18 cellular contexts compared by ENCODE assay signal in genomic region chr7:68776326-68776725, GRCh38.
DNase-seq lines count a peak whose midpoint lies in the region; FAIRE-seq and TF ChIP-seq lines count a peak whose summit lies in the region.
"Had no signal": no experiment of that assay in that cellular context is flagged by ENCODE, and none has a peak within 500 bp of the region (broad histone marks: within the 10 kb centered on the region; RNA-seq: fewer than 3 reads in every experiment).

No MANE protein-coding gene starts in this region.

- H3K36me3 ChIP-seq in prostate gland: no peaks in the 10 kb centered on the region
- H3K36me3 ChIP-seq: HAP-1 had no signal

- FAIRE-seq in frontal cortex (lab: Jason Lieb, UNC): no peak
- FAIRE-seq: G401.6, GM12892, H1, HepG2 had no signal

- DNase-seq in AG08395 (ENCODE audit: low spot score): peak; percentile 25
- peak; percentile 65 for DNase-seq in GM03348 (ENCODE audit: low spot score)
- DNase-seq in fibroblast of peridontal ligament (ENCODE audit: extremely low read depth): peak; percentile 12
- peak; percentile 5 for DNase-seq in prostate gland (ENCODE audit: low spot score)
- no peak for DNase-seq in frontal cortex (ENCODE audit: low spot score in 2 of 2)
- DNase-seq in NCI-H2107 treated with DMSO at 0.1 percent for 48 hours (lab: John Stamatoyannopoulos, UW; ENCODE audit: unreplicated experiment): no peak
- no peak for DNase-seq in HUDEP-2 (lab: John Stamatoyannopoulos, UW; ENCODE audit: unreplicated experiment in 76 of 76)
- DNase-seq: 8988T; C1 segment of cervical spinal cord; Calu3; CD4-positive, alpha-beta T cell; DMS79; EL had no signal

- H3K27me3 ChIP-seq in prostate gland (replicated peaks; ENCODE audit: insufficient read depth): no peaks in the 10 kb centered on the region

- TF ChIP-seq CTCF in prostate gland (IDR thresholded peaks at IDR 0.05): no peak

- no peaks in the 10 kb centered on the region for H3K4me1 ChIP-seq in prostate gland (replicated peaks)
- H3K4me1 ChIP-seq: HAP-1 had no signal

- intact Hi-C loops in prostate gland (cut with DNase I): no loop called here

- no peaks in the 10 kb centered on the region for H3K9me3 ChIP-seq in prostate gland
- H3K9me3 ChIP-seq: HAP-1 had no signal

- H3K27ac ChIP-seq in prostate gland: no peak overlapping the region

- TF ChIP-seq POLR2A in prostate gland (IDR thresholded peaks at IDR 0.05): no peak

- WGBS in prostate gland: 27% methylated on average over 3 of the region's 3 CpGs

- H3K4me3 ChIP-seq in prostate gland: no peak overlapping the region
- H3K4me3 ChIP-seq: HAP-1 had no signal

Comparison
In these comparisons a context has a peak if more than half of its experiments do, and no peak if none do; other contexts are left out.
1. DNase-seq: peak in AG08395 (single experiment), GM03348 (single experiment), fibroblast of peridontal ligament (single experiment) and prostate gland (single experiment); none in frontal cortex (0 of 2), NCI-H2107 treated with DMSO at 0.1 percent for 48 hours (single experiment) and HUDEP-2 (0 of 76).